17 cellular contexts compared by ENCODE assay signal in the genomic region with DNA sequence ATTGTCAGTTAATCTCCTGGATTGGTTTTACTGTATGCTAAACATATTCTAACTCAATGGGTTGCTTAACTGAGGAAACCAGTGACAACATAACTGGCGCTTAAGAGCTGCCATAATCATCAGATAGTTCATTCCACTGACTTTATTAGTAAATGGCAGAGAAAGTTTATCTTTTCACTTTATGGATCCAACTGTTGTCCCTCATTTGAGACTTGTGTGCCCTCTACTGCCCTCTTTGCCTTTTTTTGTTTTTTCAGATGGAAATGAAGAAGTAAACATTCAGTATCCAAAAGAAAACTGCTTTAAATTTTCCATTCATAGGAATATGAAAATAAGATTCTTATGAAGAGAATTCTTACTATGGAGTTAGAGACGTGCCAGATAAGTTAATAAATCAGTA.
DNase-seq lines count a peak whose midpoint lies in the region; ATAC-seq, FAIRE-seq and TF ChIP-seq lines count a peak whose summit lies in the region.
"Had no signal": no experiment of that assay in that cellular context is flagged by ENCODE, and none has a peak within 500 bp of the region (broad histone marks: within the 10 kb centered on the region; RNA-seq: fewer than 3 reads in every experiment).

No MANE protein-coding gene starts in this region.

- H3K4me2 ChIP-seq in A549 (peak overlapping the region; percentile 69), mesendoderm (ENCODE audit: low read length) (no peak overlapping the region)

- H3K4ac ChIP-seq in mesendoderm (ENCODE audit: low read depth, low read length), result no peak overlapping the region

- H3K4me3 ChIP-seq in A549 (peak overlapping the region; percentile 11; the same call in 1 of the 3 replicates), BE2C (ENCODE audit: low read depth, low read length) (no peak overlapping the region), mesendoderm (ENCODE audit: low read length) (no peak overlapping the region)
- H3K4me3 ChIP-seq: GM12878 had no signal

- peaks cover 26% of the 10 kb centered on the region for H3K4me1 ChIP-seq in A549
- H3K4me1 ChIP-seq in BE2C, result no peaks in the 10 kb centered on the region
- H3K4me1 ChIP-seq in mesendoderm (ENCODE audit: control insufficient read depth, low read depth, low read length), result no peaks in the 10 kb centered on the region

- H3K9ac ChIP-seq in mesendoderm (ENCODE audit: low read length), result no peak overlapping the region

- no peak overlapping the region for H2BK5ac ChIP-seq in mesendoderm (ENCODE audit: low read length)

- H3K27ac Mint-ChIP-seq in chondrocyte (ENCODE audit: unreplicated experiment) (no peak overlapping the region), glutamatergic neuron (ENCODE audit: unreplicated experiment) (no peak overlapping the region)
- H3K27ac Mint-ChIP-seq: B cell, T-cell had no signal

- no peak overlapping the region for H3K56ac ChIP-seq in mesendoderm (ENCODE audit: low read length)

- H3K23ac ChIP-seq in mesendoderm (ENCODE audit: low read length), result no peak overlapping the region

- peak overlapping the region; percentile 56 to 58; a peak in 4 of 6 replicates for H3K27ac ChIP-seq in A549
- no peak overlapping the region for H3K27ac ChIP-seq in C4-2B
- no peak overlapping the region for H3K27ac ChIP-seq in mesendoderm (ENCODE audit: low read depth, low read length)

- no peaks in the 10 kb centered on the region for H3K79me2 ChIP-seq in mesendoderm (ENCODE audit: control insufficient read depth, insufficient read depth, low read length)

- H3K4me3 Mint-ChIP-seq in chondrocyte (ENCODE audit: unreplicated experiment), result no peak overlapping the region
- no peak overlapping the region for H3K4me3 Mint-ChIP-seq in glutamatergic neuron (ENCODE audit: unreplicated experiment)
- H3K4me3 Mint-ChIP-seq: B cell; CD4-positive, alpha-beta memory T cell; T-cell had no signal

- H2BK15ac ChIP-seq in mesendoderm (replicated peaks; ENCODE audit: low read depth), result no peak overlapping the region

- DNase-seq in A549 (ENCODE audit: low read depth in 1 of 2, low spot score in 1 of 2) (no peak), NCI-H526 (lab: John Stamatoyannopoulos, UW) (peak; percentile 44 to 65), chondrocyte (ENCODE audit: low spot score) (no peak), BE2C (no peak), glutamatergic neuron (no peak), mesendoderm (no peak)
- DNase-seq: CD4-positive, alpha-beta memory T cell; GDM1; KG1; NCI-H1436 treated with DMSO at 0.1 percent for 48 hours; NCI-H2081; NCI-H510A treated with DMSO at 0.1 percent for 48 hours; T-cell; T-helper 9 cell had no signal

- no peak overlapping the region for H2AK5ac ChIP-seq in mesendoderm (ENCODE audit: low read length)

- no peak overlapping the region for H2BK120ac ChIP-seq in mesendoderm (ENCODE audit: low read depth, low read length)

- WGBS in A549 (ENCODE audit: missing lambda C conversion rate), result 54% methylated on average over 2 of the region's 2 CpGs
- WGBS in mesendoderm (ENCODE audit: extremely low coverage, insufficient coverage, low lambda C conversion rate), result no CpG with 5 or more reads among the region's 2 CpGs

- peak; percentile 36; the same call in 2 of the 3 replicates for TF ChIP-seq CTCF in A549 (IDR thresholded peaks at IDR 0.05)
- peak; percentile 23 for TF ChIP-seq CTCF in C4-2B (conservative IDR thresholded peaks at IDR 0.05)
- peak; percentile 10 for TF ChIP-seq CTCF in chondrocyte (IDR thresholded peaks at IDR 0.05)
- no peak for TF ChIP-seq CTCF in BE2C (IDR thresholded peaks at IDR 0.05; ENCODE audit: low read depth, low read length)
- no peak for TF ChIP-seq CTCF in glutamatergic neuron (IDR thresholded peaks at IDR 0.05; ENCODE audit: partially characterized antibody, unreplicated experiment)

- POLR2A ChIA-PET in A549 (lab: Yijun Ruan, JAX), result interaction anchor here (1.0 kb wide), 1 partner anchor 94 kb away, joined by 6 read pairs; no protein-coding TSS in a partner anchor

- no peaks in the 10 kb centered on the region for H3K4me1 Mint-ChIP-seq in chondrocyte (ENCODE audit: low read depth)
- no peaks in the 10 kb centered on the region for H3K4me1 Mint-ChIP-seq in glutamatergic neuron (ENCODE audit: low read depth, unreplicated experiment)
- H3K4me1 Mint-ChIP-seq: B cell; CD4-positive, alpha-beta memory T cell; T-cell had no signal

- TF ChIP-seq POLR2A in A549 (IDR thresholded peaks at IDR 0.05; ENCODE audit: low read length), result no peak

- H3K27me3 Mint-ChIP-seq in chondrocyte (ENCODE audit: low read depth) (no peaks in the 10 kb centered on the region), glutamatergic neuron (ENCODE audit: unreplicated experiment) (no peaks in the 10 kb centered on the region)
- H3K27me3 Mint-ChIP-seq: B cell; CD4-positive, alpha-beta memory T cell had no signal

- peak; percentile 32 to 41; a peak in 4 of 6 replicates for ATAC-seq in A549
- ATAC-seq: GM12878, T-cell had no signal

- FAIRE-seq in A549 (lab: Jason Lieb, UNC), result no peak
- FAIRE-seq: GM12878 had no signal

- no peaks in the 10 kb centered on the region for H3K79me1 ChIP-seq in mesendoderm (ENCODE audit: low read length)

- H4K5ac ChIP-seq in mesendoderm (ENCODE audit: low read length), result no peak overlapping the region

- H3K9me3 ChIP-seq in A549 (no peaks in the 10 kb centered on the region), BE2C (no peaks in the 10 kb centered on the region)

- CTCF ChIA-PET in A549 (lab: Yijun Ruan, JAX), result interaction anchor here (1.0 to 1.5 kb wide), 4 partner anchors 8 to 194 kb away, joined by 3 to 7 read pairs (median 4); no protein-coding TSS in a partner anchor

- TF ChIP-seq RAD21 in A549 (conservative IDR thresholded peaks at IDR 0.05 in 1 of 2, IDR thresholded peaks at IDR 0.05 in 1 of 2), result peak; percentile 23 to 50; a peak in 2 of 5 replicates

- H3K27me3 ChIP-seq in BE2C, result peaks cover 29% of the 10 kb centered on the region
- no peaks in the 10 kb centered on the region for H3K27me3 ChIP-seq in mesendoderm (ENCODE audit: insufficient read depth, low read length, poor library complexity)

- TF ChIP-seq EP300 in A549 (IDR thresholded peaks at IDR 0.05), result no peak

- H3K36me3 ChIP-seq in BE2C (no peaks in the 10 kb centered on the region), mesendoderm (ENCODE audit: control insufficient read depth, insufficient read depth, low read length) (no peaks in the 10 kb centered on the region)

- peaks cover 2% of the 10 kb centered on the region for H3K36me3 Mint-ChIP-seq in chondrocyte (ENCODE audit: low read depth)
- H3K36me3 Mint-ChIP-seq in glutamatergic neuron (ENCODE audit: unreplicated experiment), result no peaks in the 10 kb centered on the region
- H3K36me3 Mint-ChIP-seq: CD4-positive, alpha-beta memory T cell; T-cell had no signal

- H3K18ac ChIP-seq in mesendoderm (ENCODE audit: low read length), result no peak overlapping the region

- peaks cover 2% of the 10 kb centered on the region for H3K9me3 Mint-ChIP-seq in chondrocyte (ENCODE audit: low read depth)
- no peaks in the 10 kb centered on the region for H3K9me3 Mint-ChIP-seq in glutamatergic neuron (ENCODE audit: unreplicated experiment)
- H3K9me3 Mint-ChIP-seq: CD4-positive, alpha-beta memory T cell; T-cell had no signal

- H4K8ac ChIP-seq in mesendoderm (ENCODE audit: low read depth, low read length), result no peak overlapping the region

TF ChIP-seq in A549, 52 proteins besides CTCF, POLR2A, EP300 and RAD21 (continues in another document):
- TF ChIP-seq, protein P1, sequence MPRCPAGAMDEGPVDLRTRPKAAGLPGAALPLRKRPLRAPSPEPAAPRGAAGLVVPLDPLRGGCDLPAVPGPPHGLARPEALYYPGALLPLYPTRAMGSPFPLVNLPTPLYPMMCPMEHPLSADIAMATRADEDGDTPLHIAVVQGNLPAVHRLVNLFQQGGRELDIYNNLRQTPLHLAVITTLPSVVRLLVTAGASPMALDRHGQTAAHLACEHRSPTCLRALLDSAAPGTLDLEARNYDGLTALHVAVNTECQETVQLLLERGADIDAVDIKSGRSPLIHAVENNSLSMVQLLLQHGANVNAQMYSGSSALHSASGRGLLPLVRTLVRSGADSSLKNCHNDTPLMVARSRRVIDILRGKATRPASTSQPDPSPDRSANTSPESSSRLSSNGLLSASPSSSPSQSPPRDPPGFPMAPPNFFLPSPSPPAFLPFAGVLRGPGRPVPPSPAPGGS (IDR thresholded peaks at IDR 0.05), result no peak
- no peak for TF ChIP-seq ESRRA (IDR thresholded peaks at IDR 0.05; ENCODE audit: borderline replicate concordance, low read length)
- TF ChIP-seq NR3C1 (IDR thresholded peaks at IDR 0.05), result no peak
- TF ChIP-seq HMGXB4 (CRISPR knock-in tag; IDR thresholded peaks at IDR 0.05; ENCODE audit: borderline replicate concordance), result no peak
- TF ChIP-seq, protein P2, sequence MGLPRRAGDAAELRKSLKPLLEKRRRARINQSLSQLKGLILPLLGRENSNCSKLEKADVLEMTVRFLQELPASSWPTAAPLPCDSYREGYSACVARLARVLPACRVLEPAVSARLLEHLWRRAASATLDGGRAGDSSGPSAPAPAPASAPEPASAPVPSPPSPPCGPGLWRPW (IDR thresholded peaks at IDR 0.05), result no peak
- TF ChIP-seq CEBPB (IDR thresholded peaks at IDR 0.05), result no peak
- no peak for TF ChIP-seq EHF (CRISPR knock-in tag; IDR thresholded peaks at IDR 0.05)
- TF ChIP-seq MAZ (IDR thresholded peaks at IDR 0.05; ENCODE audit: borderline replicate concordance, low read depth, low read length), result no peak
- TF ChIP-seq CBX2 (IDR thresholded peaks at IDR 0.05; ENCODE audit: borderline replicate concordance, low read depth), result no peak
- TF ChIP-seq SREBF2 (IDR thresholded peaks at IDR 0.05), result no peak
- TF ChIP-seq CHD2 (IDR thresholded peaks at IDR 0.05; ENCODE audit: low read length, partially characterized antibody), result no peak
- TF ChIP-seq NPAS2 (CRISPR knock-in tag; IDR thresholded peaks at IDR 0.05; ENCODE audit: borderline replicate concordance), result no peak
- TF ChIP-seq GATA3 (IDR thresholded peaks at IDR 0.05; ENCODE audit: borderline replicate concordance), result no peak

Comparison
In these comparisons a context has a peak if more than half of its experiments do, and no peak if none do; other contexts are left out.
1. DNase-seq: peak in NCI-H526 (2 of 2); none in A549 (0 of 2), chondrocyte (single experiment), BE2C (single experiment), glutamatergic neuron (single experiment) and mesendoderm (single experiment).
2. H3K27ac ChIP-seq: peak in A549 (2 of 2); none in C4-2B (single experiment) and mesendoderm (single experiment).
3. CTCF ChIP-seq: peak in A549 (single experiment), C4-2B (single experiment) and chondrocyte (single experiment); none in BE2C (single experiment) and glutamatergic neuron (single experiment).